27 cellular contexts compared by ENCODE assay signal in the genomic region with DNA sequence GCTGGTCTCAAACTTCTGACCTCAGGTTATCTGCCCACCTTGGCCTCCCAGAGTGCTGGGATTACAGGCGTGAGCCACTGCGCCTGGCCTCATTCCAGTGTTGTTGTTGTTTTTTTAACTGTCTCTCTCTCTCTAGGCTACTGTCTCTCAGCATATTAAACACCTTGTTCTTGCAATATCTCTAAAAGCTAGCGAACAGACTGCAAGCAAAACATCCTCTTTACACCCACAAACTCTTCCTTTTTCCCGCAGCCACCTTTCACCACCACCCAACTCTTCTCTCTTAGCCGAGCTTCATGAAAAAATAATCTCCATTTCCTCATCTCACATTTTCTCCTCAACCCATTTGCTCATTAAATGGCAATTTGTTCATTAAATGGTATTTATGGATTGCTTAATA. TPM values are rescaled to one million over a fixed set of nuclear protein-coding genes. Genes with fewer than 3 reads are reported as not detected.
DNase-seq lines count a peak whose midpoint lies in the region; TF ChIP-seq lines count a peak whose summit lies in the region.
"Had no signal": no experiment of that assay in that cellular context is flagged by ENCODE, and none has a peak within 500 bp of the region (broad histone marks: within the 10 kb centered on the region; RNA-seq: fewer than 3 reads in every experiment).

No MANE protein-coding gene starts in this region.

- H3K4me1 Mint-ChIP-seq in activated naive CD4-positive, alpha-beta T cell treated with anti-CD3 and anti-CD28 coated beads, Interleukin-2, amount 10 ng/mL, durations not matched to agents 7 days and 5 days: peaks cover 41% of the 10 kb centered on the region
- peaks cover 28% of the 10 kb centered on the region for H3K4me1 Mint-ChIP-seq in T-helper 1 cell treated with Interleukin-12 subunit alpha and Interleukin-12 subunit beta and Interleukin-4 antibody, amounts not matched to agents 30 μg/mL and 1 μg/mL, for 36 hours (ENCODE audit: low read depth)
- H3K4me1 Mint-ChIP-seq in activated T-helper 2 cell treated with anti-CD3 and anti-CD28 coated beads, Interferon-gamma antibody, Interleukin-2, Interleukin-4, amounts not matched to agents 10 μg/mL and 5 μg/mL and 100 μg/mL, durations not matched to agents 14 hours and 24 hours and 36 hours (ENCODE audit: low read depth): peaks cover 18% of the 10 kb centered on the region

- CTCF ChIA-PET in activated naive CD4-positive, alpha-beta T cell treated with anti-CD3 and anti-CD28 coated beads, Interleukin-2, amount 10 ng/mL, durations not matched to agents 7 days and 5 days (lab: Charles Lee): interaction anchor here (1.6 kb wide), 1 partner anchor 20 kb away, joined by 4 read pairs; no protein-coding TSS in a partner anchor

- peak overlapping the region; percentile 5 for H3K4me3 Mint-ChIP-seq in activated naive CD4-positive, alpha-beta T cell treated with anti-CD3 and anti-CD28 coated beads, Interleukin-2, amount 10 ng/mL, durations not matched to agents 7 days and 5 days
- H3K4me3 Mint-ChIP-seq in T-helper 1 cell treated with Interleukin-12 subunit alpha and Interleukin-12 subunit beta and Interleukin-4 antibody, amounts not matched to agents 30 μg/mL and 1 μg/mL, for 36 hours: peak overlapping the region; percentile 23
- no peak overlapping the region for H3K4me3 Mint-ChIP-seq in activated T-helper 2 cell treated with anti-CD3 and anti-CD28 coated beads, Interferon-gamma antibody, Interleukin-2, Interleukin-4, amounts not matched to agents 10 μg/mL and 5 μg/mL and 100 μg/mL, durations not matched to agents 14 hours and 24 hours and 36 hours (ENCODE audit: low read depth)
- H3K4me3 Mint-ChIP-seq: naive B cell had no signal

- peaks cover 2% of the 10 kb centered on the region for H3K36me3 Mint-ChIP-seq in activated naive CD4-positive, alpha-beta T cell treated with anti-CD3 and anti-CD28 coated beads, Interleukin-2, amount 10 ng/mL, durations not matched to agents 7 days and 5 days
- peaks cover 4% of the 10 kb centered on the region for H3K36me3 Mint-ChIP-seq in T-helper 1 cell treated with Interleukin-12 subunit alpha and Interleukin-12 subunit beta and Interleukin-4 antibody, amounts not matched to agents 30 μg/mL and 1 μg/mL, for 36 hours (ENCODE audit: low read depth)
- no peaks in the 10 kb centered on the region for H3K36me3 Mint-ChIP-seq in activated T-helper 2 cell treated with anti-CD3 and anti-CD28 coated beads, Interferon-gamma antibody, Interleukin-2, Interleukin-4, amounts not matched to agents 10 μg/mL and 5 μg/mL and 100 μg/mL, durations not matched to agents 14 hours and 24 hours and 36 hours (ENCODE audit: low read depth)
- H3K36me3 Mint-ChIP-seq: naive B cell had no signal

- intact Hi-C loops in dorsolateral prefrontal cortex (cut with DNase I): no loop called here
- intact Hi-C loops in activated T-helper 2 cell treated with anti-CD3 and anti-CD28 coated beads, Interferon-gamma antibody, Interleukin-2, Interleukin-4, amounts not matched to agents 10 μg/mL and 5 μg/mL and 100 μg/mL, durations not matched to agents 14 hours and 24 hours and 36 hours (cut with micrococcal nuclease): no loop called here

- TF ChIP-seq CTCF in dorsolateral prefrontal cortex (IDR thresholded peaks at IDR 0.05 in 54 of 56, conservative IDR thresholded peaks at IDR 0.05 in 2 of 56; ENCODE audit: low read depth in 1 of 56, partially characterized antibody in 56 of 56): no peak

- H3K27me3 ChIP-seq in dorsolateral prefrontal cortex: no peaks in the 10 kb centered on the region
- H3K27me3 ChIP-seq: gastroesophageal sphincter, ovary, uterus had no signal

- H3K9me3 Mint-ChIP-seq in activated naive CD4-positive, alpha-beta T cell treated with anti-CD3 and anti-CD28 coated beads, Interleukin-2, amount 10 ng/mL, durations not matched to agents 7 days and 5 days: peaks cover 2% of the 10 kb centered on the region
- H3K9me3 Mint-ChIP-seq in T-helper 1 cell treated with Interleukin-12 subunit alpha and Interleukin-12 subunit beta and Interleukin-4 antibody, amounts not matched to agents 30 μg/mL and 1 μg/mL, for 36 hours: no peaks in the 10 kb centered on the region
- H3K9me3 Mint-ChIP-seq in activated T-helper 2 cell treated with anti-CD3 and anti-CD28 coated beads, Interferon-gamma antibody, Interleukin-2, Interleukin-4, amounts not matched to agents 10 μg/mL and 5 μg/mL and 100 μg/mL, durations not matched to agents 14 hours and 24 hours and 36 hours: no peaks in the 10 kb centered on the region

- H3K27ac ChIP-seq in dorsolateral prefrontal cortex: peak overlapping the region in 41 of 59 donors; percentile 0 to 92 (median 49)
- H3K27ac ChIP-seq: C4-2B, gastroesophageal sphincter, ovary, thoracic aorta, uterus had no signal

- DNase-seq in activated naive CD4-positive, alpha-beta T cell treated with anti-CD3 and anti-CD28 coated beads, Interleukin-2, amount 10 ng/mL, durations not matched to agents 7 days and 5 days: peak; percentile 32
- DNase-seq in activated naive CD4-positive, alpha-beta T cell (lab: John Stamatoyannopoulos, UW): no peak
- DNase-seq in dorsolateral prefrontal cortex (no peak), ACHN (no peak), hypothalamus (lab: John Stamatoyannopoulos, UW) (no peak)
- no peak for DNase-seq in activated T-helper 2 cell treated with anti-CD3 and anti-CD28 coated beads, Interferon-gamma antibody, Interleukin-2, Interleukin-4, amounts not matched to agents 10 μg/mL and 5 μg/mL and 100 μg/mL, durations not matched to agents 14 hours and 24 hours and 36 hours (ENCODE audit: low spot score)
- DNase-seq: activated effector memory CD4-positive, alpha-beta T cell treated with anti-CD3 and anti-CD28 coated beads, Interleukin-2, amount 50 U/mL, for 16 hours; anterior cingulate cortex; cortex of kidney; DMS 273 treated with DMSO at 0.1 percent for 48 hours; islet precursor cell; left ventricle myocardium superior; naive B cell; NCI-H1105 treated with DMSO at 0.1 percent for 48 hours; NCI-H2081; NCI-H226; ovary; retina; small intestine; stimulated activated CD4-positive, alpha-beta T cell treated with anti-CD3 and anti-CD28 coated beads, Interleukin-2, amount 100 ng/mL, for 24 hours; T1000; uterus had no signal

- in situ Hi-C loops in ACHN (cut with HindIII; ENCODE audit: low pct_ligation_motif_present, low pct_unique_long_range_greater_than_20kb, low sequenced_read_pairs): no loop called here

- H3K27me3 Mint-ChIP-seq in activated naive CD4-positive, alpha-beta T cell treated with anti-CD3 and anti-CD28 coated beads, Interleukin-2, amount 10 ng/mL, durations not matched to agents 7 days and 5 days: no peaks in the 10 kb centered on the region
- no peaks in the 10 kb centered on the region for H3K27me3 Mint-ChIP-seq in T-helper 1 cell treated with Interleukin-12 subunit alpha and Interleukin-12 subunit beta and Interleukin-4 antibody, amounts not matched to agents 30 μg/mL and 1 μg/mL, for 36 hours (ENCODE audit: low read depth)
- peaks cover 1% of the 10 kb centered on the region for H3K27me3 Mint-ChIP-seq in activated T-helper 2 cell treated with anti-CD3 and anti-CD28 coated beads, Interferon-gamma antibody, Interleukin-2, Interleukin-4, amounts not matched to agents 10 μg/mL and 5 μg/mL and 100 μg/mL, durations not matched to agents 14 hours and 24 hours and 36 hours (ENCODE audit: low read depth)
- H3K27me3 Mint-ChIP-seq: naive B cell had no signal

- peak overlapping the region; percentile 85 for H3K27ac Mint-ChIP-seq in activated naive CD4-positive, alpha-beta T cell treated with anti-CD3 and anti-CD28 coated beads, Interleukin-2, amount 10 ng/mL, durations not matched to agents 7 days and 5 days
- H3K27ac Mint-ChIP-seq in T-helper 1 cell treated with Interleukin-12 subunit alpha and Interleukin-12 subunit beta and Interleukin-4 antibody, amounts not matched to agents 30 μg/mL and 1 μg/mL, for 36 hours: peak overlapping the region; percentile 42
- H3K27ac Mint-ChIP-seq in activated T-helper 2 cell treated with anti-CD3 and anti-CD28 coated beads, Interferon-gamma antibody, Interleukin-2, Interleukin-4, amounts not matched to agents 10 μg/mL and 5 μg/mL and 100 μg/mL, durations not matched to agents 14 hours and 24 hours and 36 hours: no peak overlapping the region

- no peak overlapping the region for H3K4me3 ChIP-seq in dorsolateral prefrontal cortex
- H3K4me3 ChIP-seq: gastroesophageal sphincter, K562, ovary, thoracic aorta, uterus had no signal

RNA-seq across cellular contexts. Expression of gene SGK1, which starts 45.5 kb away (rescaled TPM):
- total RNA-seq in dorsolateral prefrontal cortex: 100 to 1,000 TPM in 82 of 120 experiments, 10 to 100 TPM in 38; 31.4 to 701 (median 120) TPM
- 74.0 and 75.7 TPM in 2 replicates for total RNA-seq in activated T-helper 2 cell treated with anti-CD3 and anti-CD28 coated beads, Interferon-gamma antibody, Interleukin-2, Interleukin-4, amounts not matched to agents 10 μg/mL and 5 μg/mL and 100 μg/mL, durations not matched to agents 14 hours and 24 hours and 36 hours
